9 cellular contexts compared by ENCODE assay signal in the genomic region with DNA sequence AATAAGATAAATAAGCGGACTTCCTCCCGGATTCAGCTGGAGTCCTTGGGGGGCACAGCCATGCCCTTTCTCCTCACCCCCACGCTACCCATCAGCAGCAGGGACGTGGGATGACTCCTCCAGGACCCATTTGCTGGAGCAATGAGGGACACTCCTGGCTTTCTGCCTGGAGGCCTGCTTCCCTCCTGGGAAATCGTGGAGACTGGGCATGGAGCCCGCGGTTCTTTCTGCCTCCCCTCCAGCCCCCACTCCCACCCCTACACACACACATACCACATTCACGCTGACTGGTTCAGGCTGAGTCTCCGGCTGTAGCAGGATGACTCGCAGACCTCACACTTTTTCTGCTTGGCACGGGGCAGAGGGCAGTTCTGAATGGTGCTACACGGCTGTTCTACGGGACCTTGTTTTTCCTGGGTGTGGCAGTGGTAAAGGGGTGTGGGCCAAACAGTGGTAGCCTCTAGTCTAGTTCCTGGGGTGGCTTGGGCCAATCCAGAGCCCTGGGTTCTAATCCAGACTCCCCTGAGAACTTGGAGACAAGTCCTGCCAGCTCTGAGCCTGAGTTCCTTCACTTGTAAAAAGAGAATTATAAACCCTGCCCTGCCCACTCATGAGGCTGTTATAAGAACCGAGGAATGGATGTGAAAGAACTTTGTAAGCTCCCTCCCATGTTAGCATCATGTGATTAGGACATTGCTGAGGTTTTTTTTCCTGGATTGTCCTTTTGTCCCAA.
DNase-seq lines count a peak whose midpoint lies in the region; ATAC-seq and TF ChIP-seq lines count a peak whose summit lies in the region.
"Had no signal": no experiment of that assay in that cellular context is flagged by ENCODE, and none has a peak within 500 bp of the region (broad histone marks: within the 10 kb centered on the region; RNA-seq: fewer than 3 reads in every experiment).

No MANE protein-coding gene starts in this region.

- H3K9me3 ChIP-seq in left lung: no peaks in the 10 kb centered on the region
- no peaks in the 10 kb centered on the region for H3K9me3 ChIP-seq in vagina

- intact Hi-C loops in Right ventricle myocardium inferior (cut with DNase I) (no loop called here), cardiac septum (cut with DNase I) (no loop called here), left lung (cut with DNase I) (no loop called here), vagina (cut with DNase I) (no loop called here)
- intact Hi-C loops in activated T-helper 2 cell treated with anti-CD3 and anti-CD28 coated beads, Interferon-gamma antibody, Interleukin-2, Interleukin-4, amounts not matched to agents 10 μg/mL and 5 μg/mL and 100 μg/mL, durations not matched to agents 14 hours and 24 hours and 36 hours (cut with micrococcal nuclease): no loop called here

- peak overlapping the region; percentile 12 for H3K4me3 ChIP-seq in coronary artery
- H3K4me3 ChIP-seq in left lung: no peak overlapping the region
- H3K4me3 ChIP-seq in vagina: peak overlapping the region in 1 of 2 donors; percentile 27

- H3K36me3 Mint-ChIP-seq in activated T-helper 2 cell treated with anti-CD3 and anti-CD28 coated beads, Interferon-gamma antibody, Interleukin-2, Interleukin-4, amounts not matched to agents 10 μg/mL and 5 μg/mL and 100 μg/mL, durations not matched to agents 14 hours and 24 hours and 36 hours (ENCODE audit: low read depth): no peaks in the 10 kb centered on the region
- no peaks in the 10 kb centered on the region for H3K36me3 Mint-ChIP-seq in activated T-cell treated with anti-CD3 and anti-CD28 coated beads, Interleukin-2, amount 50 U/mL, for 4 hours (ENCODE audit: insufficient read depth)

- ATAC-seq in Right ventricle myocardium inferior (peak; percentile 69), left lung (peak; percentile 59)
- no peak for ATAC-seq in activated T-cell treated with anti-CD3 and anti-CD28 coated beads, Interleukin-2, amount 50 U/mL, for 4 hours

- H3K27me3 Mint-ChIP-seq in activated T-helper 2 cell treated with anti-CD3 and anti-CD28 coated beads, Interferon-gamma antibody, Interleukin-2, Interleukin-4, amounts not matched to agents 10 μg/mL and 5 μg/mL and 100 μg/mL, durations not matched to agents 14 hours and 24 hours and 36 hours (ENCODE audit: low read depth): peaks cover 59% of the 10 kb centered on the region
- peaks cover 48% of the 10 kb centered on the region for H3K27me3 Mint-ChIP-seq in activated T-cell treated with anti-CD3 and anti-CD28 coated beads, Interleukin-2, amount 50 U/mL, for 4 hours (ENCODE audit: low read depth)

- H3K9me3 Mint-ChIP-seq in activated T-helper 2 cell treated with anti-CD3 and anti-CD28 coated beads, Interferon-gamma antibody, Interleukin-2, Interleukin-4, amounts not matched to agents 10 μg/mL and 5 μg/mL and 100 μg/mL, durations not matched to agents 14 hours and 24 hours and 36 hours: no peaks in the 10 kb centered on the region
- no peaks in the 10 kb centered on the region for H3K9me3 Mint-ChIP-seq in activated T-cell treated with anti-CD3 and anti-CD28 coated beads, Interleukin-2, amount 50 U/mL, for 4 hours

- H3K4me1 Mint-ChIP-seq in activated T-helper 2 cell treated with anti-CD3 and anti-CD28 coated beads, Interferon-gamma antibody, Interleukin-2, Interleukin-4, amounts not matched to agents 10 μg/mL and 5 μg/mL and 100 μg/mL, durations not matched to agents 14 hours and 24 hours and 36 hours (ENCODE audit: low read depth): no peaks in the 10 kb centered on the region
- H3K4me1 Mint-ChIP-seq in activated T-cell treated with anti-CD3 and anti-CD28 coated beads, Interleukin-2, amount 50 U/mL, for 4 hours (ENCODE audit: low read depth): no peaks in the 10 kb centered on the region

- H3K36me3 ChIP-seq in left lung (no peaks in the 10 kb centered on the region), vagina (no peaks in the 10 kb centered on the region)

- no peak for TF ChIP-seq CTCF in coronary artery (IDR thresholded peaks at IDR 0.05)
- TF ChIP-seq CTCF in left lung (IDR thresholded peaks at IDR 0.05): no peak
- TF ChIP-seq CTCF in vagina (IDR thresholded peaks at IDR 0.05): no peak

- DNase-seq in Right ventricle myocardium inferior (ENCODE audit: missing footprints) (no peak), cardiac septum (ENCODE audit: low spot score) (no peak), coronary artery (ENCODE audit: low spot score) (peak; percentile 80), left lung (peak in 1 of 2 donors; percentile 34), vagina (ENCODE audit: extremely low spot score in 2 of 2) (no peak), GDM1 (lab: John Stamatoyannopoulos, UW) (no peak)
- DNase-seq in activated T-helper 2 cell treated with anti-CD3 and anti-CD28 coated beads, Interferon-gamma antibody, Interleukin-2, Interleukin-4, amounts not matched to agents 10 μg/mL and 5 μg/mL and 100 μg/mL, durations not matched to agents 14 hours and 24 hours and 36 hours (ENCODE audit: low spot score): no peak
- DNase-seq in activated T-cell treated with anti-CD3 and anti-CD28 coated beads, Interleukin-2, amount 50 U/mL, for 4 hours: no peak

- no peaks in the 10 kb centered on the region for H3K4me1 ChIP-seq in left lung
- H3K4me1 ChIP-seq in vagina: peaks cover 43% of the 10 kb centered on the region

- H3K27ac Mint-ChIP-seq in activated T-helper 2 cell treated with anti-CD3 and anti-CD28 coated beads, Interferon-gamma antibody, Interleukin-2, Interleukin-4, amounts not matched to agents 10 μg/mL and 5 μg/mL and 100 μg/mL, durations not matched to agents 14 hours and 24 hours and 36 hours: no peak overlapping the region

- no peak for TF ChIP-seq POLR2A in vagina (IDR thresholded peaks at IDR 0.05)

- H3K27ac ChIP-seq in coronary artery (peak overlapping the region in 1 of 2 donors; percentile 62), left lung (no peak overlapping the region), vagina (peak overlapping the region; percentile 29)
- H3K27ac ChIP-seq: VCaP had no signal

- H3K4me3 Mint-ChIP-seq in activated T-helper 2 cell treated with anti-CD3 and anti-CD28 coated beads, Interferon-gamma antibody, Interleukin-2, Interleukin-4, amounts not matched to agents 10 μg/mL and 5 μg/mL and 100 μg/mL, durations not matched to agents 14 hours and 24 hours and 36 hours (ENCODE audit: low read depth): no peak overlapping the region
- no peak overlapping the region for H3K4me3 Mint-ChIP-seq in activated T-cell treated with anti-CD3 and anti-CD28 coated beads, Interleukin-2, amount 50 U/mL, for 4 hours

- H3K27me3 ChIP-seq in left lung: peaks cover 0 to 60% of the 10 kb centered on the region in 2 donors
- H3K27me3 ChIP-seq in vagina: no peaks in the 10 kb centered on the region

Comparison
In these comparisons a context has a peak if more than half of its experiments do, and no peak if none do; other contexts are left out.
1. ATAC-seq: peak in Right ventricle myocardium inferior (single experiment) and left lung (single experiment); none in activated T-cell treated with anti-CD3 and anti-CD28 coated beads, Interleukin-2, amount 50 U/mL, for 4 hours (0 of 2).